ENCODE assay signal across 12 cellular contexts in genomic region chr14:104696671-104697316, GRCh38. TPM values are rescaled to one million over a fixed set of nuclear protein-coding genes. Genes with fewer than 3 reads are reported as not detected.
A peak's percentile ranks its signal among the peaks of the same experiment; 100 is the strongest.
DNase-seq lines count a peak whose midpoint lies in the region; ATAC-seq, FAIRE-seq and TF ChIP-seq lines count a peak whose summit lies in the region.
"Had no signal": no experiment of that assay in that cellular context is flagged by ENCODE, and none has a peak within 500 bp of the region (broad histone marks: within the 10 kb centered on the region; RNA-seq: fewer than 3 reads in every experiment).

No MANE protein-coding gene starts in this region.

- H3K4me1 ChIP-seq in A549, result peaks cover 82% of the 10 kb centered on the region
- H3K4me1 ChIP-seq in Caco-2, result peaks cover 11% of the 10 kb centered on the region
- H3K4me1 ChIP-seq in right lobe of liver, result peaks cover 0 to 71% (median 24%) of the 10 kb centered on the region in 4 donors

- no peak for TF ChIP-seq POLR2A in A549 (IDR thresholded peaks at IDR 0.05; ENCODE audit: low read length)
- no peak for TF ChIP-seq POLR2A in right lobe of liver (IDR thresholded peaks at IDR 0.05)

- H3K27ac Mint-ChIP-seq in Caco-2 (ENCODE audit: unreplicated experiment) (peak overlapping the region; percentile 5), brain (peak overlapping the region in 3 of 5 experiments; percentile 35 to 95 (median 94)), osteocyte (ENCODE audit: unreplicated experiment) (peak overlapping the region; percentile 72)
- H3K27ac Mint-ChIP-seq: neural progenitor cell had no signal

- peak overlapping the region; percentile 76 for H3K4me2 ChIP-seq in A549

- TF ChIP-seq EP300 in A549 (IDR thresholded peaks at IDR 0.05), result no peak

- TF ChIP-seq CTCF in A549 (IDR thresholded peaks at IDR 0.05) (no peak), Caco-2 (IDR thresholded peaks at IDR 0.05; ENCODE audit: insufficient read depth in 1 of 2, low read depth in 1 of 2, low read length in 1 of 2, severe bottlenecking in 1 of 2, unreplicated experiment in 1 of 2) (no peak), brain (conservative IDR thresholded peaks at IDR 0.05) (no peak), osteocyte (IDR thresholded peaks at IDR 0.05) (no peak), right lobe of liver (IDR thresholded peaks at IDR 0.05) (no peak)

- no peaks in the 10 kb centered on the region for H3K4me1 Mint-ChIP-seq in Caco-2 (ENCODE audit: low read depth, unreplicated experiment)
- peaks cover 37% of the 10 kb centered on the region for H3K4me1 Mint-ChIP-seq in brain
- peaks cover 61% of the 10 kb centered on the region for H3K4me1 Mint-ChIP-seq in osteocyte (ENCODE audit: unreplicated experiment)

- H3K27me3 Mint-ChIP-seq in Caco-2 (ENCODE audit: insufficient read depth, unreplicated experiment), result no peaks in the 10 kb centered on the region
- no peaks in the 10 kb centered on the region for H3K27me3 Mint-ChIP-seq in brain
- H3K27me3 Mint-ChIP-seq in osteocyte (ENCODE audit: unreplicated experiment), result no peaks in the 10 kb centered on the region

- H3K4me3 ChIP-seq in A549 (no peak overlapping the region), Caco-2 (ENCODE audit: low read depth, low read length) (no peak overlapping the region), right lobe of liver (no peak overlapping the region)
- H3K4me3 ChIP-seq: neural progenitor cell had no signal

- ATAC-seq in A549 (no peak), right lobe of liver (no peak)
- ATAC-seq: PC-3; stimulated activated naive CD8-positive, alpha-beta T cell treated with anti-CD3 and anti-CD28 coated beads, Interleukin-15, Interleukin-2, amounts not matched to agents 100 U/mL and 50 U/mL, for 24 hours had no signal

- H3K4me3 Mint-ChIP-seq in Caco-2 (ENCODE audit: unreplicated experiment), result no peak overlapping the region
- H3K4me3 Mint-ChIP-seq in brain, result no peak overlapping the region
- no peak overlapping the region for H3K4me3 Mint-ChIP-seq in osteocyte (ENCODE audit: unreplicated experiment)

- peaks cover 1% of the 10 kb centered on the region for H3K36me3 ChIP-seq in Caco-2 (ENCODE audit: control insufficient read depth, insufficient read depth, low read length)
- peaks cover 0 to 9% (median 0%) of the 10 kb centered on the region in 4 donors for H3K36me3 ChIP-seq in right lobe of liver
- H3K36me3 ChIP-seq: neural progenitor cell had no signal

- BruUV-seq in Caco-2 (replicated peaks; lab: Mats Ljungman, UMichigan), result no TSS peak

- CTCF ChIA-PET in A549 (lab: Yijun Ruan, JAX), result interaction anchor here (1.3 to 13.1 kb wide), 8 partner anchors 8 to 619 kb away, joined by 3 to 143 read pairs (median 10); partner anchors contain the start of gene ADSS1
- CTCF ChIA-PET in Caco-2 (lab: Charles Lee), result interaction anchor here (1.5 kb wide), 1 partner anchor 31 kb away, joined by 5 read pairs; no protein-coding TSS in a partner anchor

- H3K9me3 ChIP-seq in A549 (no peaks in the 10 kb centered on the region), Caco-2 (no peaks in the 10 kb centered on the region), right lobe of liver (no peaks in the 10 kb centered on the region)

- no peak for DNase-seq in A549 (ENCODE audit: low read depth in 1 of 2, low spot score in 1 of 2)
- DNase-seq in Caco-2, result no peak
- DNase-seq in osteocyte (ENCODE audit: extremely low spot score, unreplicated experiment), result no peak
- no peak for DNase-seq in activated CD8-positive, alpha-beta memory T cell treated with anti-CD3 and anti-CD28 coated beads, Interleukin-2, amount 50 U/mL, for 48 hours
- DNase-seq in activated effector memory CD4-positive, alpha-beta T cell treated with Interleukin-2 at 50 U/mL for 16 hours, result no peak
- no peak for DNase-seq in right lobe of liver
- no peak for DNase-seq in C1 segment of cervical spinal cord (lab: John Stamatoyannopoulos, UW)
- DNase-seq: NCI-H510A treated with DMSO at 0.1 percent for 48 hours; PC-3; stimulated activated naive CD8-positive, alpha-beta T cell treated with anti-CD3 and anti-CD28 coated beads, Interleukin-15, Interleukin-2, amounts not matched to agents 100 U/mL and 50 U/mL, for 24 hours had no signal

- TF ChIP-seq RAD21 in A549 (conservative IDR thresholded peaks at IDR 0.05 in 1 of 2, IDR thresholded peaks at IDR 0.05 in 1 of 2), result no peak

- H3K27ac ChIP-seq in A549 (peak overlapping the region; percentile 60 to 98), right lobe of liver (no peak overlapping the region)
- H3K27ac ChIP-seq: neural progenitor cell had no signal

- 89% methylated on average over 9 of the region's 14 CpGs for WGBS in A549 (ENCODE audit: missing lambda C conversion rate)
- WGBS in right lobe of liver (ENCODE audit: insufficient coverage, low coverage, low lambda C conversion rate, missing lambda C conversion rate), result 67% methylated on average over 1 of the region's 14 CpGs

- FAIRE-seq in A549 (lab: Jason Lieb, UNC), result no peak

- peaks cover 45% of the 10 kb centered on the region for H3K36me3 Mint-ChIP-seq in Caco-2 (ENCODE audit: insufficient read depth, unreplicated experiment)
- no peaks in the 10 kb centered on the region for H3K36me3 Mint-ChIP-seq in brain
- peaks cover 4% of the 10 kb centered on the region for H3K36me3 Mint-ChIP-seq in osteocyte (ENCODE audit: unreplicated experiment)
- H3K36me3 Mint-ChIP-seq: neural progenitor cell had no signal

- POLR2A ChIA-PET in A549 (lab: Yijun Ruan, JAX) (interaction anchor here (0.6 to 1.0 kb wide), 3 partner anchors 9 to 651 kb away, joined by 3 read pairs; no protein-coding TSS in a partner anchor), Caco-2 (lab: Charles Lee) (interaction anchor here (2.0 kb wide), 1 partner anchor 9 kb away, joined by 5 read pairs; no protein-coding TSS in a partner anchor)

- H3K27me3 ChIP-seq in Caco-2 (replicated peaks; ENCODE audit: control insufficient read depth, insufficient read depth, low read length), result no peaks in the 10 kb centered on the region
- H3K27me3 ChIP-seq in right lobe of liver, result no peaks in the 10 kb centered on the region
- H3K27me3 ChIP-seq: neural progenitor cell had no signal

- H3K9me3 Mint-ChIP-seq in Caco-2 (ENCODE audit: unreplicated experiment), result no peaks in the 10 kb centered on the region
- H3K9me3 Mint-ChIP-seq in brain, result no peaks in the 10 kb centered on the region
- H3K9me3 Mint-ChIP-seq in osteocyte (ENCODE audit: unreplicated experiment), result no peaks in the 10 kb centered on the region
- H3K9me3 Mint-ChIP-seq: neural progenitor cell had no signal

- intact Hi-C loops in Caco-2 (cut with micrococcal nuclease; ENCODE audit: unreplicated experiment) (no loop called here), right lobe of liver (cut with DNase I) (no loop called here)

TF ChIP-seq in A549, 52 proteins besides CTCF, POLR2A, EP300 and RAD21 (continues in another document):
- TF ChIP-seq USF2 (IDR thresholded peaks at IDR 0.05) (no peak), E2F6 (IDR thresholded peaks at IDR 0.05; ENCODE audit: borderline replicate concordance, low read depth) (no peak), TP53 (CRISPR knock-in tag; IDR thresholded peaks at IDR 0.05) (no peak), POLR2AphosphoS2 (conservative IDR thresholded peaks at IDR 0.05; ENCODE audit: low read length) (peak; percentile 59; the same call in 1 of the 2 replicates), RCOR1 (IDR thresholded peaks at IDR 0.05; ENCODE audit: low read depth, low read length) (no peak)

RNA-seq across cellular contexts. Expression of gene INF2, which starts 7.4 kb away (rescaled TPM):
- polyA plus RNA-seq in A549 (2011; rRNA removed) (23.6 and 24.7 TPM in 2 replicates), A549 (2017; fragmentation: RNase III; extraction: RNeasy Plus Mini Kit Qiagen cat#74134 plus additional on column Dnase treatment) (71.2 to 76.6 TPM (median 72.0 TPM) in 3 replicates), brain (ENCODE audit: insufficient read depth, low read depth, low replicate concordance) (84.0 TPM)
- 68.4 and 94.0 TPM in 2 replicates for polyA plus RNA-seq in A549 (2012; cell fraction: cytosol; rRNA removed)
- polyA plus RNA-seq in A549 (2012; cell fraction: nucleus; rRNA removed), result 224 and 375 TPM in 2 replicates
- polyA minus RNA-seq in A549 (2011; rRNA and poly(A)+ RNA removed), result 19.6 and 27.7 TPM in 2 replicates
- total RNA-seq in Caco-2 (2022) (70.8 TPM in 2 replicates), osteocyte (124 and 130 TPM in 2 replicates), right lobe of liver (10 to 100 TPM; 47.5 to 98.2 (median 71.4) TPM)

RNA-seq across cellular contexts. Expression of gene ADSS1, which starts 27.2 kb away (rescaled TPM):
- polyA plus RNA-seq in A549 (2011; rRNA removed) (8.8 and 10.1 TPM in 2 replicates), A549 (2017; fragmentation: RNase III; extraction: RNeasy Plus Mini Kit Qiagen cat#74134 plus additional on column Dnase treatment) (6.2 to 8.3 TPM (median 7.4 TPM) in 3 replicates), brain (ENCODE audit: insufficient read depth, low read depth, low replicate concordance) (15.7 TPM)
- polyA plus RNA-seq in A549 (2012; cell fraction: cytosol; rRNA removed), result 6.0 and 6.2 TPM in 2 replicates
- 17.9 and 19.6 TPM in 2 replicates for polyA plus RNA-seq in A549 (2012; cell fraction: nucleus; rRNA removed)
- polyA minus RNA-seq in A549 (2011; rRNA and poly(A)+ RNA removed), result 6.5 and 9.5 TPM in 2 replicates
- total RNA-seq in Caco-2 (2022) (1.6 and 3.2 TPM in 2 replicates), osteocyte (3.7 and 4.5 TPM in 2 replicates), right lobe of liver (10 to 100 TPM in 5 of 6 experiments, 1 to 10 TPM in 1; 8.1 to 50.5 (median 36.8) TPM)

RNA-seq across cellular contexts. Expression of gene SIVA1, which starts 56.2 kb away (rescaled TPM):
- polyA plus RNA-seq in A549 (2011; rRNA removed) (90.0 and 94.2 TPM in 2 replicates), A549 (2017; fragmentation: RNase III; extraction: RNeasy Plus Mini Kit Qiagen cat#74134 plus additional on column Dnase treatment) (157 to 169 TPM (median 163 TPM) in 3 replicates), brain (ENCODE audit: insufficient read depth, low read depth, low replicate concordance) (130 TPM)
- polyA plus RNA-seq in A549 (2012; cell fraction: cytosol; rRNA removed), result 477 and 601 TPM in 2 replicates
- polyA plus RNA-seq in A549 (2012; cell fraction: nucleus; rRNA removed), result 376 and 581 TPM in 2 replicates
- 12.3 and 14.4 TPM in 2 replicates for polyA minus RNA-seq in A549 (2011; rRNA and poly(A)+ RNA removed)
- total RNA-seq in Caco-2 (2022) (99.3 and 105 TPM in 2 replicates), osteocyte (50.1 and 52.3 TPM in 2 replicates), right lobe of liver (100 to 1,000 TPM in 2 of 6 experiments, 10 to 100 TPM in 4; 38.1 to 252 (median 50.6) TPM)

Comparison
In these comparisons a context has a peak if more than half of its experiments do, and no peak if none do; other contexts are left out.
1. H3K27ac ChIP-seq: peak in A549 (2 of 2); none in right lobe of liver (0 of 3).
2. H3K27ac Mint-ChIP-seq: peak in every context shown above with its lines; median percentile 94 in brain; 72 in osteocyte; 5 in Caco-2.